Comparison of ENCODE assay signal across 28 cellular contexts in genomic region chr11:30990625-30991348, GRCh38.
A peak's percentile ranks its signal among the peaks of the same experiment; 100 is the strongest.
DNase-seq lines count a peak whose midpoint lies in the region; ATAC-seq and TF ChIP-seq lines count a peak whose summit lies in the region.
"Had no signal": no experiment of that assay in that cellular context is flagged by ENCODE, and none has a peak within 500 bp of the region (broad histone marks: within the 10 kb centered on the region; RNA-seq: fewer than 3 reads in every experiment).

No MANE protein-coding gene starts in this region.

- TF ChIP-seq CTCF in body of pancreas (IDR thresholded peaks at IDR 0.05) (no peak), psoas muscle (IDR thresholded peaks at IDR 0.05) (no peak)

- 46 to 49% methylated on average over 7 of the region's 7 CpGs for WGBS in body of pancreas, 2 donors
- 71 to 78% (median 76%) methylated on average over 7 of the region's 7 CpGs for WGBS in psoas muscle, 3 donors

- H3K4me1 Mint-ChIP-seq in activated T-helper 17 cell treated with anti-CD3 and anti-CD28 coated beads, Interleukin-2, amount 50 U/mL, for 72 hours = no peaks in the 10 kb centered on the region
- H3K4me1 Mint-ChIP-seq: central memory CD8-positive, alpha-beta T cell; mesothelial cell of epicardium; naive thymus-derived CD8-positive, alpha-beta T cell; stimulated activated naive CD8-positive, alpha-beta T cell treated with anti-CD3 and anti-CD28 coated beads, Interleukin-15, amount 100 ng/mL, for 72 hours had no signal

- no peak for TF ChIP-seq POLR2A in body of pancreas (IDR thresholded peaks at IDR 0.05)

- H3K27me3 ChIP-seq in body of pancreas (no peaks in the 10 kb centered on the region), psoas muscle (ENCODE audit: insufficient read depth in 3 of 3, low read length in 2 of 3) (no peaks in the 10 kb centered on the region)
- H3K27me3 ChIP-seq: uterus had no signal

- peak; percentile 21 for ATAC-seq in body of pancreas
- ATAC-seq in psoas muscle = peak in 3 of 4 donors; percentile 44 to 68 (median 47)
- no peak for ATAC-seq in activated T-helper 17 cell treated with anti-CD3 and anti-CD28 coated beads, Interleukin-2, amount 50 U/mL, for 72 hours (replicated peaks)
- no peak for ATAC-seq in GM21528 (IDR thresholded peaks at IDR 0.05; ENCODE audit: low FRiP score, unreplicated experiment)
- ATAC-seq: naive thymus-derived CD8-positive, alpha-beta T cell; stimulated activated naive CD8-positive, alpha-beta T cell treated with anti-CD3 and anti-CD28 coated beads, Interleukin-15, amount 100 ng/mL, for 72 hours had no signal

- H3K27me3 Mint-ChIP-seq in activated T-helper 17 cell treated with anti-CD3 and anti-CD28 coated beads, Interleukin-2, amount 50 U/mL, for 72 hours = peaks cover 8% of the 10 kb centered on the region
- H3K27me3 Mint-ChIP-seq: central memory CD8-positive, alpha-beta T cell; stimulated activated naive CD8-positive, alpha-beta T cell treated with anti-CD3 and anti-CD28 coated beads, Interleukin-15, amount 100 ng/mL, for 72 hours had no signal

- H3K27ac Mint-ChIP-seq in activated T-helper 17 cell treated with anti-CD3 and anti-CD28 coated beads, Interleukin-2, amount 50 U/mL, for 72 hours = no peak overlapping the region
- H3K27ac Mint-ChIP-seq: CD4-positive, alpha-beta T cell; mesothelial cell of epicardium; naive thymus-derived CD8-positive, alpha-beta T cell; T-helper 2 cell treated with Interferon-gamma antibody and Interleukin-4, amounts not matched to agents 5 μg/mL and 100 μg/mL, for 36 hours had no signal

- H3K36me3 Mint-ChIP-seq in activated T-helper 17 cell treated with anti-CD3 and anti-CD28 coated beads, Interleukin-2, amount 50 U/mL, for 72 hours (ENCODE audit: low read depth) = no peaks in the 10 kb centered on the region
- H3K36me3 Mint-ChIP-seq: mesothelial cell of epicardium; naive thymus-derived CD8-positive, alpha-beta T cell had no signal

- H3K4me3 ChIP-seq in body of pancreas = no peak overlapping the region
- no peak overlapping the region for H3K4me3 ChIP-seq in psoas muscle
- H3K4me3 ChIP-seq: PC-9, smooth muscle cell, uterus had no signal

- H3K9me3 Mint-ChIP-seq in activated T-helper 17 cell treated with anti-CD3 and anti-CD28 coated beads, Interleukin-2, amount 50 U/mL, for 72 hours = no peaks in the 10 kb centered on the region
- H3K9me3 Mint-ChIP-seq: mesothelial cell of epicardium; stimulated activated naive CD8-positive, alpha-beta T cell treated with anti-CD3 and anti-CD28 coated beads, Interleukin-15, amount 100 ng/mL, for 72 hours; T-helper 2 cell treated with Interferon-gamma antibody and Interleukin-4, amounts not matched to agents 5 μg/mL and 100 μg/mL, for 36 hours had no signal

- H3K27ac ChIP-seq in body of pancreas (no peak overlapping the region), psoas muscle (no peak overlapping the region)
- H3K27ac ChIP-seq: PC-9, uterus had no signal

- no peaks in the 10 kb centered on the region for H3K9me3 ChIP-seq in body of pancreas
- no peaks in the 10 kb centered on the region for H3K9me3 ChIP-seq in psoas muscle
- H3K9me3 ChIP-seq: uterus had no signal

- H3K4me1 ChIP-seq in body of pancreas = no peaks in the 10 kb centered on the region
- H3K4me1 ChIP-seq in psoas muscle = no peaks in the 10 kb centered on the region
- H3K4me1 ChIP-seq: uterus had no signal

- H3K36me3 ChIP-seq in body of pancreas (replicated peaks in 1 of 2; ENCODE audit: insufficient read depth in 1 of 2, low read depth in 2 of 2) = no peaks in the 10 kb centered on the region
- no peaks in the 10 kb centered on the region for H3K36me3 ChIP-seq in psoas muscle (ENCODE audit: insufficient read depth in 1 of 2, low read depth in 1 of 2)
- H3K36me3 ChIP-seq: uterus had no signal

- DNase-seq in NCI-H1092 (lab: John Stamatoyannopoulos, UW) (peak; percentile 6), NCI-H2171 treated with DMSO at 0.1 percent for 48 hours (lab: John Stamatoyannopoulos, UW) (peak; percentile 73), body of pancreas (peak in 2 of 4 donors; percentile 6 to 7), psoas muscle (no peak), NCI-H82 (lab: John Stamatoyannopoulos, UW) (no peak)
- DNase-seq: activated CD4-positive, alpha-beta T cell treated with anti-CD3 and anti-CD28 coated beads for 4 hours; activated gamma-delta T cell treated with Interleukin-2 at 50 U/mL for 16 hours; activated T-cell treated with anti-CD3 and anti-CD28 coated beads, Interleukin-2, amount 50 U/mL, for 1 hour; CD4-positive, alpha-beta T cell; dermis blood vessel endothelial cell; DMS 273 treated with DMSO at 0.1 percent for 48 hours; hypothalamus; KG1; MM.1S; naive thymus-derived CD8-positive, alpha-beta T cell; nucleus accumbens; PC-9; Right ventricle myocardium superior; stimulated activated CD4-positive, alpha-beta T cell treated with anti-CD3 and anti-CD28 coated beads, Interleukin-1b, Interleukin-23, amount 100 ng/mL, for 48 hours; stimulated activated CD8-positive, alpha-beta memory T cell treated with anti-CD3 and anti-CD28 coated beads, Interleukin-4, amount 100 ng/mL, for 48 hours; stimulated activated naive CD8-positive, alpha-beta T cell treated with anti-CD3 and anti-CD28 coated beads, Interleukin-15, amount 100 ng/mL, for 72 hours; uterus had no signal

- intact Hi-C loops in body of pancreas (cut with DNase I) = no loop called here
- intact Hi-C loops in psoas muscle (cut with DNase I) = no loop called here

- H3K4me3 Mint-ChIP-seq in activated T-helper 17 cell treated with anti-CD3 and anti-CD28 coated beads, Interleukin-2, amount 50 U/mL, for 72 hours = no peak overlapping the region
- H3K4me3 Mint-ChIP-seq: CD4-positive, alpha-beta T cell; central memory CD8-positive, alpha-beta T cell; mesothelial cell of epicardium; naive thymus-derived CD8-positive, alpha-beta T cell; stimulated activated naive CD8-positive, alpha-beta T cell treated with anti-CD3 and anti-CD28 coated beads, Interleukin-15, amount 100 ng/mL, for 72 hours; T-helper 2 cell treated with Interferon-gamma antibody and Interleukin-4, amounts not matched to agents 5 μg/mL and 100 μg/mL, for 36 hours had no signal

Comparison
In these comparisons a context has a peak if more than half of its experiments do, and no peak if none do; other contexts are left out.
1. DNase-seq: peak in NCI-H1092 (single experiment) and NCI-H2171 treated with DMSO at 0.1 percent for 48 hours (single experiment); none in psoas muscle (0 of 2) and NCI-H82 (single experiment).
2. ATAC-seq: peak in body of pancreas (single experiment) and psoas muscle (3 of 4); none in activated T-helper 17 cell treated with anti-CD3 and anti-CD28 coated beads, Interleukin-2, amount 50 U/mL, for 72 hours (single experiment) and GM21528 (single experiment).